9 cellular contexts compared by ENCODE assay signal in the genomic region with DNA sequence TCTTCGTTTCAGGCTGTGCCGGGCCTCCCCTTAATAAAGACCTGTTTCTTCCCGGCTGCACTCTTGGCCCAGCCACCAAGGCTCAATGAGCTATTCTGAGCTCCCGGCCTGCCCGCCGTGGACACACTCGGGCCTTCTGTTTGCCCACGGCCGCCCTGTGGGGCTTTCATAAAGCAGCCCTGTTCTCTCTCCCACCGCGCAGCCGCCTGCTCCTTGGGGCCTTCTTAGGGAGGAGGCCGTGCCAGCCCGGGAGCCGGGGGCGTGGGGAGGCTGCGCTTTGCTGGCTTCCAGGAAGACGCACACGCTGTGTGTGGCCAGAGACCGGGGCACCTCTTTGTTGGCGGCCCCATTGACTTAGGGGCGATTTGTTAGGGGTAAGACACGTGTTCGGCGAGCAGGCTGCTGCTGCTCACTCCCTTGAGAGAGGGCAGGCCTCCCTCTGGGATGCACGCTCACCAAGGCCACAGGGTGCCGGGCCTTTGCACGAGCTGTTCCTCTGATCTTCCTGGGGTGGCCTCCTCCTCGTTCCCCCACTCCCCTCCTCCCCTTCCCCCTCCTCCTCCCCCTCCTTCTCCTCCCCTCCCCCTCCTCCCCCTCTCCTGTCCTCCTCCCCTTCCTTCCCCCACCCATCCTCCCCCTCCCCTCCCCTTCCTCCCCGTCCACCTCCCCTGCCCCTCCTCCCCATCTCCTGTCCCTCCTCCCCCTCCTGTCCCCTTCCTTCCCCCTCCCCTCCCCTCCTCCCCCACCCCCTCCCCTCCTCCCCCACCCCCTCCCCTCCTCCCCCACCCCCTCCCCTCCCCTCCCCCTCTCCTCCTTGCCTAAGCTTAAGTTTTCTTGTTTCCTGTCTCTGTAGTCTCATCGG. TPM values are rescaled to one million over a fixed set of nuclear protein-coding genes. Genes with fewer than 3 reads are reported as not detected.
DNase-seq lines count a peak whose midpoint lies in the region; TF ChIP-seq lines count a peak whose summit lies in the region.
"Had no signal": no experiment of that assay in that cellular context is flagged by ENCODE, and none has a peak within 500 bp of the region (broad histone marks: within the 10 kb centered on the region; RNA-seq: fewer than 3 reads in every experiment).

No MANE protein-coding gene starts in this region.

- H3K27ac ChIP-seq in HEK293 (ENCODE audit: extremely low read depth, low read depth, low read length) (no peak overlapping the region), brain microvascular endothelial cell (no peak overlapping the region)
- H3K27ac ChIP-seq: HL-60 had no signal

- no peaks in the 10 kb centered on the region for H3K27me3 Mint-ChIP-seq in Calu3 (ENCODE audit: unreplicated experiment)

- BruUV-seq in Calu3 (replicated peaks; lab: Mats Ljungman, UMichigan): no TSS peak

- no peaks in the 10 kb centered on the region for H3K4me1 ChIP-seq in HEK293 (ENCODE audit: control insufficient read depth, insufficient read depth, low read length)

- H3K36me3 ChIP-seq in HEK293 (ENCODE audit: control insufficient read depth in 2 of 2, insufficient read depth in 1 of 2, low read length in 2 of 2) (no peaks in the 10 kb centered on the region), brain microvascular endothelial cell (replicated peaks) (no peaks in the 10 kb centered on the region)

- CTCF ChIA-PET in HEK293 (lab: Yijun Ruan, JAX): interaction anchor here (1.7 kb wide), 1 partner anchor 146 kb away, joined by 5 read pairs; no protein-coding TSS in a partner anchor
- CTCF ChIA-PET in Calu3 (lab: Charles Lee): no interaction called here

- DNase-seq in brain microvascular endothelial cell (peak; percentile 14), islet precursor cell (peak; percentile 60), smooth muscle cell of the brain vasculature (ENCODE audit: low read depth, low spot score) (peak; percentile 51), NCI-H748 (lab: John Stamatoyannopoulos, UW; ENCODE audit: unreplicated experiment) (no peak), Calu3 (no peak), NCI-H128 (lab: John Stamatoyannopoulos, UW; ENCODE audit: unreplicated experiment) (no peak)
- DNase-seq: EL had no signal

- H3K9me3 ChIP-seq in HEK293 (ENCODE audit: control insufficient read depth, insufficient read depth, low read depth, low read length): no peaks in the 10 kb centered on the region

- no peak overlapping the region for H3K27ac Mint-ChIP-seq in Calu3 (ENCODE audit: unreplicated experiment)

- no peak overlapping the region for H3K4me3 Mint-ChIP-seq in Calu3 (ENCODE audit: low read depth, unreplicated experiment)

- H3K36me3 Mint-ChIP-seq in Calu3 (ENCODE audit: insufficient read depth, unreplicated experiment): peaks cover 5% of the 10 kb centered on the region

- no peaks in the 10 kb centered on the region for H3K27me3 ChIP-seq in brain microvascular endothelial cell (replicated peaks)

- intact Hi-C loops in Calu3 (cut with micrococcal nuclease; ENCODE audit: unreplicated experiment): loop anchor here (10.0 kb wide), 1 partner anchor 77 kb away; no protein-coding TSS in a partner anchor

- no peaks in the 10 kb centered on the region for H3K9me3 Mint-ChIP-seq in Calu3 (ENCODE audit: low read depth, unreplicated experiment)

- in situ Hi-C loops in brain microvascular endothelial cell (cut with HindIII; ENCODE audit: low pct_ligation_motif_present, low sequenced_read_pairs): loop anchor here (25.0 kb wide), 1 partner anchor 135 kb away; no protein-coding TSS in a partner anchor

- TF ChIP-seq CTCF in HEK293 (tag by site-specific recombination; IDR thresholded peaks at IDR 0.05) (no peak), brain microvascular endothelial cell (IDR thresholded peaks at IDR 0.05; ENCODE audit: low read depth, low read length, missing control alignments) (no peak), Calu3 (IDR thresholded peaks at IDR 0.05; ENCODE audit: unreplicated experiment) (no peak)

- POLR2A ChIA-PET in HEK293 (lab: Yijun Ruan, JAX): no interaction called here

- H3K4me3 ChIP-seq in HEK293 (ENCODE audit: low read depth, low read length) (no peak overlapping the region), brain microvascular endothelial cell (ENCODE audit: low read depth, low read length) (no peak overlapping the region)

- H3K4me1 Mint-ChIP-seq in Calu3 (ENCODE audit: low read depth, unreplicated experiment): no peaks in the 10 kb centered on the region

TF ChIP-seq in HEK293, 187 proteins besides CTCF, POLR2A, EP300 and RAD21:
- TF ChIP-seq ZNF623 (tag by site-specific recombination; IDR thresholded peaks at IDR 0.05) (peak; percentile 33; the same call in 1 of the 2 replicates), MZF1 (tag by site-specific recombination; IDR thresholded peaks at IDR 0.05; ENCODE audit: borderline replicate concordance) (no peak), ZSCAN23 (tag by site-specific recombination; IDR thresholded peaks at IDR 0.05) (no peak), ZNF677 (tag by site-specific recombination; IDR thresholded peaks at IDR 0.05) (no peak), ZNF530 (tag by site-specific recombination; IDR thresholded peaks at IDR 0.05; ENCODE audit: low read depth) (no peak), ZBTB21 (tag by site-specific recombination; IDR thresholded peaks at IDR 0.05) (no peak)

RNA-seq across cellular contexts. Expression of gene BLOC1S4, which starts 11.3 kb away (rescaled TPM):
- total RNA-seq in Calu3 (2022): 9.2 and 13.2 TPM in 2 replicates

RNA-seq across cellular contexts. Expression of gene MRFAP1L1, which starts 17.6 kb away (rescaled TPM):
- 31.7 and 33.1 TPM in 2 replicates for total RNA-seq in Calu3 (2022)

RNA-seq across cellular contexts. Expression of gene S100P, which starts 33.6 kb away (rescaled TPM):
- total RNA-seq in Calu3 (2022): 365 and 600 TPM in 2 replicates

RNA-seq across cellular contexts. Expression of gene KIAA0232, which starts 55.2 kb away (rescaled TPM):
- total RNA-seq in Calu3 (2022): 17.4 and 17.7 TPM in 2 replicates

Comparison
In these comparisons a context has a peak if more than half of its experiments do, and no peak if none do; other contexts are left out.
1. DNase-seq: peak in brain microvascular endothelial cell (single experiment), islet precursor cell (single experiment) and smooth muscle cell of the brain vasculature (single experiment); none in NCI-H748 (single experiment), Calu3 (single experiment) and NCI-H128 (single experiment).